Comparison of ENCODE assay signal across 30 cellular contexts in the genomic region with DNA sequence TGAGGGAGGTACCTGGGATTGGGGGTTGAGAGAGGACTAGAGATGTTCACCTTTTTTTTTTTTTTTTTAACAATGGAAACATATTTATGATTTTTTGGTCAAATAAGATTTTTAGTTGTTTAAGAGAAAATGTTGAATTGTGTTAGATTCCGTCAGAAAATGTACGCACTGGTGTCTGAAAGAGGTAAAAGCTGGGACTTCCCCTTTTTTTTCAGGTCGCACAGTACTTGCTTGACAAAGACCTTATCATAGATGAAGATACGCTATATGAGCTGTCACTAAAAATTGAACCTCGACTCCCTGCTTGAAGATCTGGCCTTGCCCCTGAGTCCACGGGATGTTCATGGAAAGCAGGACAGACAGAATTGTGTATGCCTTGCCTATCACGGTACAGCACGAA. TPM values are rescaled to one million over a fixed set of nuclear protein-coding genes. Genes with fewer than 3 reads are reported as not detected.
"Had no signal": no experiment of that assay in that cellular context is flagged by ENCODE, and none has a peak within 500 bp of the region (broad histone marks: within the 10 kb centered on the region; RNA-seq: fewer than 3 reads in every experiment).

No MANE protein-coding gene starts in this region.

- H3K27me3 ChIP-seq: brain microvascular endothelial cell, dorsolateral prefrontal cortex had no signal

- ATAC-seq: activated CD4-positive, CD25-positive, alpha-beta regulatory T cell treated with anti-CD3 and anti-CD28 coated beads, Interleukin-2, amount 50 U/mL, for 24 hours; activated CD8-positive, alpha-beta T cell treated with anti-CD3 and anti-CD28 coated beads for 36 hours; activated T-cell treated with anti-CD3 and anti-CD28 coated beads, Interleukin-2, amount 50 U/mL, for 4 hours; activated T-helper 17 cell treated with anti-CD3 and anti-CD28 coated beads, Interleukin-2, amount 50 U/mL, for 72 hours; esophagus mucosa had no signal

- H3K36me3 ChIP-seq: brain microvascular endothelial cell had no signal

- H3K4me3 ChIP-seq: coronary artery, dorsolateral prefrontal cortex had no signal

- H3K27ac ChIP-seq: brain microvascular endothelial cell, coronary artery, dorsolateral prefrontal cortex, WERI-Rb-1 had no signal

- FAIRE-seq: astrocyte, bronchial epithelial cell, frontal cortex had no signal

- DNase-seq: activated B cell treated with CpG ODN at 0.5 μM for 24 hours; activated CD4-positive, alpha-beta T cell treated with anti-CD3 and anti-CD28 coated beads for 48 hours; activated CD4-positive, alpha-beta T cell treated with anti-CD3 and anti-CD28 coated beads, Interleukin-2, amount 50 U/mL, for 1 hour; activated CD4-positive, alpha-beta T cell treated with anti-CD3 and anti-CD28 coated beads, Interleukin-2, amount 50 U/mL, for 48 hours; activated CD8-positive, alpha-beta memory T cell treated with anti-CD3 and anti-CD28 coated beads for 24 hours; activated CD8-positive, alpha-beta T cell treated with anti-CD3 and anti-CD28 coated beads for 36 hours; activated effector memory CD4-positive, alpha-beta T cell treated with Interleukin-2 at 50 U/mL for 16 hours; activated gamma-delta T cell treated with Interleukin-2 at 50 U/mL for 16 hours; activated naive CD4-positive, alpha-beta T cell treated with anti-CD3 and anti-CD28 coated beads, Interleukin-2, amount 50 U/mL, for 16 hours; activated naive CD4-positive, alpha-beta T cell treated with Interleukin-2 at 50 U/mL for 16 hours; activated T-cell treated with anti-CD3 and anti-CD28 coated beads, Interleukin-2, amount 50 U/mL, for 4 hours; amniotic stem cell; anterior cingulate cortex; brain microvascular endothelial cell; dorsolateral prefrontal cortex; effector memory CD4-positive, alpha-beta T cell; endodermal cell; foreskin fibroblast; head of caudate nucleus; hippocampal formation; T-helper 9 cell; WERI-Rb-1 had no signal

RNA-seq across cellular contexts. Expression of a gene that starts 7.7 kb away (rescaled TPM):
- total RNA-seq: activated B cell treated with CpG ODN at 0.5 μM for 24 hours; activated CD8-positive, alpha-beta T cell treated with anti-CD3 and anti-CD28 coated beads for 36 hours; activated T-cell treated with anti-CD3 and anti-CD28 coated beads, Interleukin-2, amount 50 U/mL, for 4 hours; activated T-helper 17 cell treated with anti-CD3 and anti-CD28 coated beads, Interleukin-2, amount 50 U/mL, for 72 hours; bronchial epithelial cell; epithelial cell of proximal tubule had no signal
